ENCODE assay signal across 17 cellular contexts in the genomic region with DNA sequence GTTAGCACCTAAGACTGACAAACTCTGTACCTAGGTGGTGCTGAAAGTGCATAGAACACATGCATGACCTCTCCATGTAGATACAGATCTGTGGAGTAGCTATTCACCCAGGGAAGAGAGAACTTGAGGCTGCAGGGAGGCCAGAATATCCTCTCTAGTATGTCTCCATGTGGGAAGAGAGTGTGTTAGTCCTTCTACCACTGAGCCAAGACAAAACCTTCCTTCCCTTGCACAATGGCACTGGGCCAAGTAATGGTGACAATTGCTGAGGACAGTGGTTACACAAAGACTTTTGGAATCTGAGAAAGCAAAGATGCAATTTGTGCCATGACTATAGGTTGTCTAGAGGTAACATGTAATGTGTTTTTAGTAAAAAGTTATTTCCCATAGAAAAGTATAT.
"Had no signal": no experiment of that assay in that cellular context is flagged by ENCODE, and none has a peak within 500 bp of the region (broad histone marks: within the 10 kb centered on the region; RNA-seq: fewer than 3 reads in every experiment).

No MANE protein-coding gene starts in this region.

- H3K27me3 ChIP-seq: cardiac muscle cell, neural progenitor cell, tibial artery had no signal

- H2AFZ ChIP-seq: neural progenitor cell had no signal

- H3K4me1 ChIP-seq: foreskin keratinocyte, neural progenitor cell, tibial artery had no signal

- H3K27ac ChIP-seq: cardiac muscle cell, foreskin keratinocyte, neural progenitor cell, tibial artery had no signal

- H3K4me3 Mint-ChIP-seq: activated naive CD8-positive, alpha-beta T cell treated with anti-CD3 and anti-CD28 coated beads, Interleukin-2, amount 50 U/mL, for 24 hours; immature natural killer cell; naive thymus-derived CD8-positive, alpha-beta T cell; neural progenitor cell had no signal

- H3K36me3 Mint-ChIP-seq: neural progenitor cell had no signal

- H3K36me3 ChIP-seq: cardiac muscle cell, left ventricle myocardium inferior, neural progenitor cell, tibial artery had no signal

- DNase-seq: activated CD4-positive, alpha-beta T cell treated with anti-CD3 and anti-CD28 coated beads, Interleukin-2, amount 50 U/mL, for 4 hours; activated effector memory CD4-positive, alpha-beta T cell treated with anti-CD3 and anti-CD28 coated beads, Interleukin-2, amount 50 U/mL, for 16 hours; activated naive CD4-positive, alpha-beta T cell treated with anti-CD3 and anti-CD28 coated beads, Interleukin-2, amount 50 U/mL, for 16 hours; activated naive CD8-positive, alpha-beta T cell treated with anti-CD3 and anti-CD28 coated beads, Interleukin-2, amount 50 U/mL, for 24 hours; cortex of kidney; erythroblast; foreskin keratinocyte; immature natural killer cell; kidney glomerular epithelial cell; left ventricle myocardium inferior; naive thymus-derived CD8-positive, alpha-beta T cell; stimulated activated CD4-positive, alpha-beta T cell treated with anti-CD3 and anti-CD28 coated beads, Interleukin-4, amount 100 ng/mL, for 24 hours; stimulated activated naive CD4-positive, alpha-beta T cell treated with Interleukin-2 at 50 U/mL for 16 hours; T-helper 9 cell; tibial artery had no signal

- H3K9ac ChIP-seq: neural progenitor cell had no signal

- H3K27ac Mint-ChIP-seq: activated naive CD8-positive, alpha-beta T cell treated with anti-CD3 and anti-CD28 coated beads, Interleukin-2, amount 50 U/mL, for 24 hours; immature natural killer cell; naive thymus-derived CD8-positive, alpha-beta T cell; neural progenitor cell had no signal

- ATAC-seq: activated naive CD8-positive, alpha-beta T cell treated with anti-CD3 and anti-CD28 coated beads, Interleukin-2, amount 50 U/mL, for 24 hours; foreskin keratinocyte; naive thymus-derived CD8-positive, alpha-beta T cell had no signal

- H3K4me1 Mint-ChIP-seq: activated naive CD8-positive, alpha-beta T cell treated with anti-CD3 and anti-CD28 coated beads, Interleukin-2, amount 50 U/mL, for 24 hours; immature natural killer cell; naive thymus-derived CD8-positive, alpha-beta T cell had no signal

- H3K4me2 ChIP-seq: neural progenitor cell had no signal

- H3K4me3 ChIP-seq: cardiac muscle cell, left ventricle myocardium inferior, neural progenitor cell, tibial artery had no signal
